In genomic region chr6:105993769-105994521, GRCh38 we compare ENCODE assay signal across 8 cellular contexts.
A peak's percentile ranks its signal among the peaks of the same experiment; 100 is the strongest.
DNase-seq lines count a peak whose midpoint lies in the region; ATAC-seq and TF ChIP-seq lines count a peak whose summit lies in the region.

No MANE protein-coding gene starts in this region.

- H3K27ac Mint-ChIP-seq in activated naive CD8-positive, alpha-beta T cell treated with anti-CD3 and anti-CD28 coated beads, Interleukin-2, amount 10 ng/mL, durations not matched to agents 7 days and 5 days = peak overlapping the region; percentile 64

- peak; percentile 40 for ATAC-seq in activated naive CD8-positive, alpha-beta T cell treated with anti-CD3 and anti-CD28 coated beads, Interleukin-2, amount 10 ng/mL, durations not matched to agents 7 days and 5 days (ENCODE audit: low read depth)

- H3K27me3 Mint-ChIP-seq in activated naive CD8-positive, alpha-beta T cell treated with anti-CD3 and anti-CD28 coated beads, Interleukin-2, amount 10 ng/mL, durations not matched to agents 7 days and 5 days = peaks cover 75% of the 10 kb centered on the region

- peak overlapping the region; percentile 84 for H3K4me3 Mint-ChIP-seq in activated naive CD8-positive, alpha-beta T cell treated with anti-CD3 and anti-CD28 coated beads, Interleukin-2, amount 10 ng/mL, durations not matched to agents 7 days and 5 days

- POLR2A ChIA-PET in activated naive CD8-positive, alpha-beta T cell treated with anti-CD3 and anti-CD28 coated beads, Interleukin-2, amount 10 ng/mL, durations not matched to agents 7 days and 5 days (lab: Charles Lee) = interaction anchor here (0.7 to 5.8 kb wide), 7 partner anchors 12 to 170 kb away, joined by 3 to 44 read pairs (median 12); partner anchors contain the start of gene PRDM1

- no peaks in the 10 kb centered on the region for H3K9me3 Mint-ChIP-seq in activated naive CD8-positive, alpha-beta T cell treated with anti-CD3 and anti-CD28 coated beads, Interleukin-2, amount 10 ng/mL, durations not matched to agents 7 days and 5 days

- H3K36me3 Mint-ChIP-seq in activated naive CD8-positive, alpha-beta T cell treated with anti-CD3 and anti-CD28 coated beads, Interleukin-2, amount 10 ng/mL, durations not matched to agents 7 days and 5 days = peaks cover 2% of the 10 kb centered on the region

- DNase-seq in GM03348 (ENCODE audit: low spot score) = peak; percentile 63
- DNase-seq in Peyer's patch = peak; percentile 48 to 74 (median 60)
- peak; percentile 63 for DNase-seq in activated naive CD8-positive, alpha-beta T cell treated with anti-CD3 and anti-CD28 coated beads, Interleukin-2, amount 10 ng/mL, durations not matched to agents 7 days and 5 days
- no peak for DNase-seq in right atrium auricular region (ENCODE audit: low spot score)
- no peak for DNase-seq in AML-193 (lab: John Stamatoyannopoulos, UW)
- no peak for DNase-seq in COLO668 (lab: John Stamatoyannopoulos, UW; ENCODE audit: unreplicated experiment)
- DNase-seq in superior temporal gyrus (ENCODE audit: extremely low spot score) = no peak

- H3K9me3 ChIP-seq in Peyer's patch (no peaks in the 10 kb centered on the region), right atrium auricular region (no peaks in the 10 kb centered on the region), skeletal muscle satellite cell (replicated peaks; ENCODE audit: low read length) (no peaks in the 10 kb centered on the region)

- H3K4me2 ChIP-seq in skeletal muscle satellite cell (ENCODE audit: low read length) = peak overlapping the region; percentile 98

- H3K27ac ChIP-seq in Peyer's patch = peak overlapping the region; percentile 70 to 92 (median 82)
- H3K27ac ChIP-seq in right atrium auricular region = peak overlapping the region; percentile 50 to 54

- no peak for TF ChIP-seq CTCF in Peyer's patch (IDR thresholded peaks at IDR 0.05)
- TF ChIP-seq CTCF in right atrium auricular region (IDR thresholded peaks at IDR 0.05) = no peak

- peaks cover 0 to 19% of the 10 kb centered on the region in 2 donors for H3K27me3 ChIP-seq in Peyer's patch
- H3K27me3 ChIP-seq in right atrium auricular region = peaks cover 14 to 24% of the 10 kb centered on the region in 2 donors
- H3K27me3 ChIP-seq in skeletal muscle satellite cell (ENCODE audit: control insufficient read depth, insufficient read depth, low read length) = no peaks in the 10 kb centered on the region

- peaks cover 29% of the 10 kb centered on the region for H3K4me1 Mint-ChIP-seq in activated naive CD8-positive, alpha-beta T cell treated with anti-CD3 and anti-CD28 coated beads, Interleukin-2, amount 10 ng/mL, durations not matched to agents 7 days and 5 days

- peak in 1 of 2 donors; percentile 4 for TF ChIP-seq POLR2A in Peyer's patch (IDR thresholded peaks at IDR 0.05)

- H3K4me1 ChIP-seq in Peyer's patch = peaks cover 0 to 11% (median 3%) of the 10 kb centered on the region in 4 donors
- H3K4me1 ChIP-seq in right atrium auricular region = peaks cover 0 to 27% of the 10 kb centered on the region in 2 donors
- peaks cover 20% of the 10 kb centered on the region for H3K4me1 ChIP-seq in skeletal muscle satellite cell (ENCODE audit: control insufficient read depth, insufficient read depth, low read length)

- peak overlapping the region; percentile 47 to 88 (median 68) for H3K4me3 ChIP-seq in Peyer's patch
- peak overlapping the region; percentile 41 to 55 for H3K4me3 ChIP-seq in right atrium auricular region
- H3K4me3 ChIP-seq in skeletal muscle satellite cell (ENCODE audit: low read length) = peak overlapping the region; percentile 87

- H3K36me3 ChIP-seq in Peyer's patch (no peaks in the 10 kb centered on the region), right atrium auricular region (no peaks in the 10 kb centered on the region), skeletal muscle satellite cell (ENCODE audit: insufficient read depth, low read length) (no peaks in the 10 kb centered on the region)

- peak overlapping the region; percentile 88 for H3K9ac ChIP-seq in skeletal muscle satellite cell (ENCODE audit: low read depth, low read length)

Comparison
In these comparisons a context has a peak if more than half of its experiments do, and no peak if none do; other contexts are left out.
1. DNase-seq: peak in GM03348 (single experiment), Peyer's patch (3 of 3) and activated naive CD8-positive, alpha-beta T cell treated with anti-CD3 and anti-CD28 coated beads, Interleukin-2, amount 10 ng/mL, durations not matched to agents 7 days and 5 days (single experiment); none in right atrium auricular region (single experiment), AML-193 (0 of 2), COLO668 (single experiment) and superior temporal gyrus (single experiment).
2. Peak in every context shown above with its lines, with median percentiles within 50 percentile points of each other: H3K4me3 ChIP-seq.